17 cellular contexts compared by ENCODE assay signal in the genomic region with DNA sequence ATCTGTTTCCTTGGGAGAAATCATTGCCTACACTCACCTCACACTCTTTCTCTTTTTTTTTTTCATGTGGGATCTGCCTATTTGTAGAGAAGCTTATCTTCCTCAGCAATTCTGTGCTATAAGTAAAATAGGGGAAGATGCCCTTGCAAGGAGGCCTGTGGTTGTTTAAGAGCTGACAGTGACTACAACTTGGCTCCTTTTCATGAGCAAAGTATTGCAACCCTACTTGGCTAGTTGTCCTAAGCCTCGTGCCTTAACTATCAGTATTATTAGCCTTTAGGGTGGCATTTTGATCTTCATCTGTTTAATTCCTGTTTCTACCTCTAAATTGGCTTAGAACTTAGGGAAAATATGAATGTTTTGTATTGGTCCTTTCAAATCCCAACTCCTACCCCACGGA. TPM values are rescaled to one million over a fixed set of nuclear protein-coding genes. Genes with fewer than 3 reads are reported as not detected.
DNase-seq lines count a peak whose midpoint lies in the region; ATAC-seq and TF ChIP-seq lines count a peak whose summit lies in the region.
"Had no signal": no experiment of that assay in that cellular context is flagged by ENCODE, and none has a peak within 500 bp of the region (broad histone marks: within the 10 kb centered on the region; RNA-seq: fewer than 3 reads in every experiment).

No MANE protein-coding gene starts in this region.

- intact Hi-C loops in testis (cut with DNase I; ENCODE audit: low total_unique reads) (loop anchor here (10.0 kb wide), 1 partner anchor 56 kb away; the partner anchor contains the start of gene SLC16A12), Caco-2 (cut with micrococcal nuclease; ENCODE audit: unreplicated experiment) (no loop called here)

- BruUV-seq in Caco-2 (replicated peaks; lab: Mats Ljungman, UMichigan): no TSS peak

- peaks cover 10 to 14% (median 13%) of the 10 kb centered on the region in 3 donors for H3K4me1 Mint-ChIP-seq in IgD-negative memory B cell
- H3K4me1 Mint-ChIP-seq in Caco-2 (ENCODE audit: low read depth, unreplicated experiment): peaks cover 17% of the 10 kb centered on the region

- H3K9me3 ChIP-seq in lung (ENCODE audit: control insufficient read depth in 2 of 2, insufficient read depth in 1 of 2, low read length in 1 of 2) (no peaks in the 10 kb centered on the region), testis (no peaks in the 10 kb centered on the region), Caco-2 (no peaks in the 10 kb centered on the region)
- H3K9me3 ChIP-seq: BLaER1 had no signal

- DNase-seq in choroid plexus epithelial cell (ENCODE audit: low read depth): peak; percentile 55
- DNase-seq in lung (ENCODE audit: low spot score): no peak
- DNase-seq in testis: no peak
- DNase-seq in dermis blood vessel endothelial cell: no peak
- DNase-seq in Caco-2: no peak
- DNase-seq in MV-4-11 (lab: John Stamatoyannopoulos, UW): no peak
- no peak for DNase-seq in cerebellar cortex (ENCODE audit: low spot score)
- DNase-seq: activated CD4-positive, CD25-positive, alpha-beta regulatory T cell; activated naive CD4-positive, alpha-beta T cell treated with Interleukin-2 at 50 U/mL for 16 hours; DND-41; islet precursor cell; NCI-H2081; NCI-H524 treated with DMSO at 0.1 percent for 48 hours; PC-3 had no signal

- H3K27ac Mint-ChIP-seq in IgD-negative memory B cell (peak overlapping the region in 2 of 3 donors; percentile 1 to 30), Caco-2 (ENCODE audit: unreplicated experiment) (no peak overlapping the region)

- peaks cover 7 to 20% of the 10 kb centered on the region in 2 donors for H3K4me1 ChIP-seq in lung (ENCODE audit: control insufficient read depth in 2 of 2, insufficient read depth in 2 of 2, low read length in 2 of 2)
- H3K4me1 ChIP-seq in testis: peaks cover 58% of the 10 kb centered on the region
- H3K4me1 ChIP-seq in Caco-2: 0 out of 2 replicates have a peak, but pooled peaks cover 7% of the 10 kb centered on the region

- H3K36me3 Mint-ChIP-seq in IgD-negative memory B cell (no peaks in the 10 kb centered on the region), Caco-2 (ENCODE audit: insufficient read depth, unreplicated experiment) (no peaks in the 10 kb centered on the region)
- H3K36me3 Mint-ChIP-seq: brain had no signal

- H3K4me3 Mint-ChIP-seq in IgD-negative memory B cell (no peak overlapping the region), Caco-2 (ENCODE audit: unreplicated experiment) (no peak overlapping the region)
- H3K4me3 Mint-ChIP-seq: brain had no signal

- TF ChIP-seq CTCF in choroid plexus epithelial cell (conservative IDR thresholded peaks at IDR 0.05; ENCODE audit: low read depth, low read length): no peak
- no peak for TF ChIP-seq CTCF in lung (IDR thresholded peaks at IDR 0.05; ENCODE audit: control extremely low read depth, extremely low read depth)
- TF ChIP-seq CTCF in testis (IDR thresholded peaks at IDR 0.05): no peak
- no peak for TF ChIP-seq CTCF in Caco-2 (IDR thresholded peaks at IDR 0.05; ENCODE audit: insufficient read depth in 1 of 2, low read depth in 1 of 2, low read length in 1 of 2, severe bottlenecking in 1 of 2, unreplicated experiment in 1 of 2)

- CTCF ChIA-PET in Caco-2 (lab: Charles Lee): no interaction called here

- POLR2A ChIA-PET in Caco-2 (lab: Charles Lee): no interaction called here

- TF ChIP-seq POLR2A in testis (IDR thresholded peaks at IDR 0.05): no peak

- H3K4me3 ChIP-seq in choroid plexus epithelial cell (ENCODE audit: low read depth, low read length) (no peak overlapping the region), lung (no peak overlapping the region), testis (no peak overlapping the region), Caco-2 (ENCODE audit: low read depth, low read length) (no peak overlapping the region)
- H3K4me3 ChIP-seq: BLaER1 had no signal

- H3K36me3 ChIP-seq in lung (ENCODE audit: control insufficient read depth in 2 of 2, insufficient read depth in 2 of 2, low read length in 2 of 2) (no peaks in the 10 kb centered on the region), testis (ENCODE audit: low read depth, missing control alignments) (no peaks in the 10 kb centered on the region), Caco-2 (ENCODE audit: control insufficient read depth, insufficient read depth, low read length) (no peaks in the 10 kb centered on the region)
- H3K36me3 ChIP-seq: BLaER1 had no signal

- peaks cover 0 to 1% (median 0%) of the 10 kb centered on the region in 3 donors for H3K9me3 Mint-ChIP-seq in IgD-negative memory B cell
- no peaks in the 10 kb centered on the region for H3K9me3 Mint-ChIP-seq in Caco-2 (ENCODE audit: unreplicated experiment)
- H3K9me3 Mint-ChIP-seq: brain had no signal

- ATAC-seq in lung (ENCODE audit: insufficient read depth, low FRiP score): no peak
- ATAC-seq: PC-3 had no signal

- no peaks in the 10 kb centered on the region for H3K27me3 ChIP-seq in lung (ENCODE audit: control insufficient read depth, insufficient read depth)
- H3K27me3 ChIP-seq in testis: no peaks in the 10 kb centered on the region
- H3K27me3 ChIP-seq in Caco-2 (replicated peaks; ENCODE audit: control insufficient read depth, insufficient read depth, low read length): no peaks in the 10 kb centered on the region
- H3K27me3 ChIP-seq: BLaER1 had no signal

- WGBS in lung, 2 donors: 81 to 87% methylated on average over 2 of the region's 2 CpGs
- 53 to 72% methylated on average over 2 of the region's 2 CpGs for WGBS in testis, 2 donors

- peaks cover 4% of the 10 kb centered on the region for H3K27me3 Mint-ChIP-seq in IgD-negative memory B cell
- no peaks in the 10 kb centered on the region for H3K27me3 Mint-ChIP-seq in Caco-2 (ENCODE audit: insufficient read depth, unreplicated experiment)
- H3K27me3 Mint-ChIP-seq: brain had no signal

- H3K27ac ChIP-seq in lung (ENCODE audit: low read depth in 1 of 2, low read length in 1 of 2) (peak overlapping the region; percentile 23 to 90), testis (peak overlapping the region; percentile 27 to 83)
- H3K27ac ChIP-seq: BLaER1 had no signal

RNA-seq across cellular contexts. Expression of gene SLC16A12, which starts 56.1 kb away (rescaled TPM):
- polyA plus RNA-seq in IgD-negative memory B cell (not detected), lung (under 1 TPM; 0.45 to 0.75 TPM), testis (ENCODE audit: insufficient read depth, low read depth, low replicate concordance) (2.8 TPM)
- total RNA-seq in lung (1 to 10 TPM; 1.8 to 4.6 TPM), testis (1 to 10 TPM; 1.9 to 6.0 TPM), dermis blood vessel endothelial cell (0.14 and 0.34 TPM in 2 replicates), Caco-2 (2022) (not detected in 2 replicates)
- total RNA-seq: PC-3 had no signal
